Comparison of ENCODE assay signal across 8 cellular contexts in genomic region chr2:164495491-164496223, GRCh38.
A peak's percentile ranks its signal among the peaks of the same experiment; 100 is the strongest.
DNase-seq lines count a peak whose midpoint lies in the region; ATAC-seq, FAIRE-seq and TF ChIP-seq lines count a peak whose summit lies in the region.

No MANE protein-coding gene starts in this region.

- TF ChIP-seq POLR2A in NB4 (IDR thresholded peaks at IDR 0.05; ENCODE audit: extremely low read depth, insufficient read length) (no peak), suprapubic skin (IDR thresholded peaks at IDR 0.05) (no peak)

- no peaks in the 10 kb centered on the region for H3K9me3 ChIP-seq in suprapubic skin

- no peaks in the 10 kb centered on the region for H3K36me3 ChIP-seq in suprapubic skin

- no peak for ATAC-seq in GM19467 (IDR thresholded peaks at IDR 0.05; ENCODE audit: unreplicated experiment)

- H3K4me3 ChIP-seq in NB4 (ENCODE audit: low read depth, low read length): no peak overlapping the region
- peak overlapping the region; percentile 32 for H3K4me3 ChIP-seq in choroid plexus epithelial cell (ENCODE audit: low read depth, low read length)
- no peak overlapping the region for H3K4me3 ChIP-seq in suprapubic skin

- FAIRE-seq in D721Med (lab: Jason Lieb, UNC): no peak

- TF ChIP-seq EP300 in suprapubic skin (IDR thresholded peaks at IDR 0.05): no peak

- TF ChIP-seq CTCF in D721Med (IDR thresholded peaks at IDR 0.05; ENCODE audit: insufficient read depth, missing control alignments): peak; percentile 67
- peak; percentile 35 for TF ChIP-seq CTCF in NB4 (IDR thresholded peaks at IDR 0.05; ENCODE audit: low read depth, low read length)
- peak; percentile 74 for TF ChIP-seq CTCF in choroid plexus epithelial cell (conservative IDR thresholded peaks at IDR 0.05; ENCODE audit: low read depth, low read length)
- peak in 1 of 2 donors; percentile 35 for TF ChIP-seq CTCF in suprapubic skin (IDR thresholded peaks at IDR 0.05)

- peaks cover 3% of the 10 kb centered on the region for H3K4me1 ChIP-seq in suprapubic skin

- DNase-seq in D721Med (ENCODE audit: insufficient read length, low spot score) (no peak), NB4 (ENCODE audit: low read depth) (peak; percentile 33), choroid plexus epithelial cell (ENCODE audit: low read depth) (peak; percentile 80), middle frontal gyrus (ENCODE audit: extremely low spot score, low spot score) (peak; percentile 48), islet precursor cell (no peak), suprapubic skin (ENCODE audit: low spot score in 2 of 2) (no peak)
- no peak for DNase-seq in activated effector memory CD4-positive, alpha-beta T cell treated with Interleukin-2 at 50 U/mL for 16 hours

- no peaks in the 10 kb centered on the region for H3K27me3 ChIP-seq in suprapubic skin

- no peak overlapping the region for H3K27ac ChIP-seq in suprapubic skin

- WGBS in suprapubic skin: 9% methylated on average over 6 of the region's 6 CpGs

Comparison
In these comparisons a context has a peak if more than half of its experiments do, and no peak if none do; other contexts are left out.
1. DNase-seq: peak in NB4 (single experiment), choroid plexus epithelial cell (single experiment) and middle frontal gyrus (single experiment); none in D721Med (single experiment), islet precursor cell (single experiment), suprapubic skin (0 of 2) and activated effector memory CD4-positive, alpha-beta T cell treated with Interleukin-2 at 50 U/mL for 16 hours (single experiment).